In genomic region chr18:6866552-6866951, GRCh38 we compare ENCODE assay signal across 18 cellular contexts.
DNase-seq lines count a peak whose midpoint lies in the region; ATAC-seq and TF ChIP-seq lines count a peak whose summit lies in the region.
"Had no signal": no experiment of that assay in that cellular context is flagged by ENCODE, and none has a peak within 500 bp of the region (broad histone marks: within the 10 kb centered on the region; RNA-seq: fewer than 3 reads in every experiment).

No MANE protein-coding gene starts in this region.

- H3K4me1 Mint-ChIP-seq in progenitor cell of endocrine pancreas (ENCODE audit: low read depth): peaks cover 12% of the 10 kb centered on the region
- H3K4me1 Mint-ChIP-seq: T-helper 17 cell had no signal

- H3K36me3 Mint-ChIP-seq in progenitor cell of endocrine pancreas (ENCODE audit: insufficient read depth): peaks cover 30% of the 10 kb centered on the region

- no peak for ATAC-seq in HG03378 (IDR thresholded peaks at IDR 0.05; ENCODE audit: unreplicated experiment)
- no peak for ATAC-seq in SK-N-SH treated with all-trans-retinoic acid at 6 μM for 48 hours
- ATAC-seq: PC-3, T-helper 17 cell had no signal

- peak overlapping the region; percentile 3 for H3K27ac Mint-ChIP-seq in progenitor cell of endocrine pancreas
- H3K27ac Mint-ChIP-seq: CD4-positive, alpha-beta T cell; T-helper 17 cell had no signal

- H3K9me3 Mint-ChIP-seq in progenitor cell of endocrine pancreas (ENCODE audit: low read depth): no peaks in the 10 kb centered on the region
- H3K9me3 Mint-ChIP-seq: CD4-positive, alpha-beta T cell; H9 had no signal

- no peak for TF ChIP-seq CTCF in progenitor cell of endocrine pancreas (IDR thresholded peaks at IDR 0.05; ENCODE audit: unreplicated experiment)

- H3K27me3 Mint-ChIP-seq in progenitor cell of endocrine pancreas: no peaks in the 10 kb centered on the region
- H3K27me3 Mint-ChIP-seq: T-helper 17 cell had no signal

- H3K4me3 Mint-ChIP-seq in progenitor cell of endocrine pancreas (ENCODE audit: low read depth): no peak overlapping the region
- H3K4me3 Mint-ChIP-seq: CD4-positive, alpha-beta T cell; H9; T-helper 17 cell had no signal

- DNase-seq in NCI-H1417 (lab: John Stamatoyannopoulos, UW) (peak in 2 of 3 experiments; percentile 24 to 31), NCI-H1417 treated with DMSO at 0.1 percent for 48 hours (lab: John Stamatoyannopoulos, UW) (no peak), NCI-H2107 (lab: John Stamatoyannopoulos, UW) (peak; percentile 10), NCI-H748 (lab: John Stamatoyannopoulos, UW; ENCODE audit: unreplicated experiment) (peak; percentile 89), progenitor cell of endocrine pancreas (ENCODE audit: low spot score, unreplicated experiment) (no peak), NCI-H2029 treated with DMSO at 0.1 percent for 48 hours (lab: John Stamatoyannopoulos, UW) (no peak)
- DNase-seq: BE2C; Calu3; CD4-positive, alpha-beta T cell; H9; KBM-7; MV-4-11; NCI-H1694 treated with DMSO at 0.1 percent for 48 hours; NCI-H510A treated with DMSO at 0.1 percent for 48 hours; PC-3; T-helper 17 cell had no signal

TF ChIP-seq in SK-N-SH treated with all-trans-retinoic acid at 6 μM for 48 hours, 23 proteins besides CTCF, POLR2A, EP300 and RAD21:
- TF ChIP-seq PPARA (CRISPR knock-in tag; IDR thresholded peaks at IDR 0.05; ENCODE audit: borderline replicate concordance) (no peak), TOX (CRISPR knock-in tag; IDR thresholded peaks at IDR 0.05; ENCODE audit: borderline replicate concordance) (no peak), TSHZ2 (CRISPR knock-in tag; IDR thresholded peaks at IDR 0.05) (no peak), ZNF70 (CRISPR knock-in tag; IDR thresholded peaks at IDR 0.05) (no peak), BACH2 (CRISPR knock-in tag; IDR thresholded peaks at IDR 0.05; ENCODE audit: borderline replicate concordance) (no peak), POU6F1 (CRISPR knock-in tag; IDR thresholded peaks at IDR 0.05; ENCODE audit: borderline replicate concordance, low read depth) (no peak)

Comparison
In these comparisons a context has a peak if more than half of its experiments do, and no peak if none do; other contexts are left out.
1. DNase-seq: peak in NCI-H1417 (2 of 3), NCI-H2107 (single experiment) and NCI-H748 (single experiment); none in NCI-H1417 treated with DMSO at 0.1 percent for 48 hours (single experiment), progenitor cell of endocrine pancreas (single experiment) and NCI-H2029 treated with DMSO at 0.1 percent for 48 hours (single experiment).